ENCODE assay signal across 15 cellular contexts in genomic region chr5:5752844-5753243, GRCh38.
A peak's percentile ranks its signal among the peaks of the same experiment; 100 is the strongest.
DNase-seq lines count a peak whose midpoint lies in the region; ATAC-seq, FAIRE-seq and TF ChIP-seq lines count a peak whose summit lies in the region.
"Had no signal": no experiment of that assay in that cellular context is flagged by ENCODE, and none has a peak within 500 bp of the region (broad histone marks: within the 10 kb centered on the region; RNA-seq: fewer than 3 reads in every experiment).

No MANE protein-coding gene starts in this region.

- no peaks in the 10 kb centered on the region for H3K79me2 ChIP-seq in OCI-LY3 (ENCODE audit: low read length)

- H3K27me3 ChIP-seq in OCI-LY3 (ENCODE audit: low read depth, low read length): no peaks in the 10 kb centered on the region

- peak overlapping the region; percentile 73 for H3K4me2 ChIP-seq in OCI-LY3 (ENCODE audit: low read length)
- H3K4me2 ChIP-seq: smooth muscle cell had no signal

- no peak for FAIRE-seq in kidney (lab: Jason Lieb, UNC)

- ATAC-seq in GM18511 (IDR thresholded peaks at IDR 0.05; ENCODE audit: unreplicated experiment) (peak; percentile 70), GM21390 (IDR thresholded peaks at IDR 0.05; ENCODE audit: unreplicated experiment) (peak; percentile 66), HG03039 (IDR thresholded peaks at IDR 0.05; ENCODE audit: unreplicated experiment) (peak; percentile 61)
- ATAC-seq: activated CD8-positive, alpha-beta T cell treated with anti-CD3 and anti-CD28 coated beads, Interleukin-2, amount 10 ng/mL, durations not matched to agents 7 days and 5 days; natural killer cell treated with Interleukin-12 subunit alpha and Interleukin-12 subunit beta and Interleukin-15 and Interleukin-18, amount 100 ng/mL, for 72 hours had no signal

- H2AFZ ChIP-seq in OCI-LY3 (ENCODE audit: low read depth, low read length): no peak overlapping the region

- no peak overlapping the region; the same call in 1 of the 2 replicates for H3K9ac ChIP-seq in OCI-LY3 (ENCODE audit: low read length)
- H3K9ac ChIP-seq in kidney (ENCODE audit: low read length in 2 of 2): no peak overlapping the region

- TF ChIP-seq CTCF in OCI-LY3 (IDR thresholded peaks at IDR 0.05; ENCODE audit: low read depth, low read length) (no peak), kidney (IDR thresholded peaks at IDR 0.05; ENCODE audit: borderline replicate concordance, extremely low read depth, insufficient read depth) (no peak)

- H4K20me1 ChIP-seq in OCI-LY3 (ENCODE audit: insufficient read depth, low read length): no peaks in the 10 kb centered on the region

- H3K4me3 ChIP-seq in OCI-LY3 (ENCODE audit: low read length) (peak overlapping the region; percentile 52), kidney (ENCODE audit: low read length in 2 of 2) (no peak overlapping the region)
- H3K4me3 ChIP-seq: smooth muscle cell had no signal

- H3K36me3 ChIP-seq in OCI-LY3 (replicated peaks; ENCODE audit: low read depth, low read length): no peaks in the 10 kb centered on the region
- no peaks in the 10 kb centered on the region for H3K36me3 ChIP-seq in kidney (ENCODE audit: control insufficient read depth in 1 of 2, insufficient read depth in 2 of 2, low read length in 2 of 2)

- H3K27ac ChIP-seq in OCI-LY3 (ENCODE audit: low read length): peak overlapping the region; percentile 63
- H3K27ac ChIP-seq in kidney (ENCODE audit: low read depth in 2 of 2, low read length in 2 of 2): no peak overlapping the region
- H3K27ac ChIP-seq: C4-2B had no signal

- H3K9me3 ChIP-seq in OCI-LY3 (ENCODE audit: insufficient read depth, low read length) (no peaks in the 10 kb centered on the region), kidney (ENCODE audit: control insufficient read depth in 1 of 2, low read length in 2 of 2) (no peaks in the 10 kb centered on the region)

- DNase-seq in kidney (no peak), COLO668 (lab: John Stamatoyannopoulos, UW; ENCODE audit: unreplicated experiment) (no peak), NCI-H1048 (lab: John Stamatoyannopoulos, UW) (no peak), kidney tubule cell (ENCODE audit: low spot score) (no peak)
- DNase-seq: activated CD8-positive, alpha-beta T cell treated with anti-CD3 and anti-CD28 coated beads, Interleukin-2, amount 10 ng/mL, durations not matched to agents 7 days and 5 days; amniotic stem cell; KBM-7; NCI-H226 had no signal

- intact Hi-C loops in kidney (cut with DNase I): no loop called here

- H3K4me1 ChIP-seq in OCI-LY3 (ENCODE audit: low read length) (peaks cover 55% of the 10 kb centered on the region), kidney (ENCODE audit: control insufficient read depth in 1 of 2, insufficient read depth in 1 of 2, low read depth in 1 of 2, low read length in 2 of 2) (no peaks in the 10 kb centered on the region)
